ENCODE assay signal across 22 cellular contexts in genomic region chr7:152115021-152115718, GRCh38.
"Had no signal": no experiment of that assay in that cellular context is flagged by ENCODE, and none has a peak within 500 bp of the region (broad histone marks: within the 10 kb centered on the region; RNA-seq: fewer than 3 reads in every experiment).

No MANE protein-coding gene starts in this region.

- H3K27me3 ChIP-seq: dorsolateral prefrontal cortex, gastrocnemius medialis, heart right ventricle, ovary, right atrium auricular region, stomach, transverse colon, uterus had no signal

- H3K4me3 ChIP-seq: dorsolateral prefrontal cortex, gastrocnemius medialis, heart right ventricle, left ventricle myocardium inferior, ovary, right atrium auricular region, stomach, thoracic aorta, transverse colon, uterus had no signal

- FAIRE-seq: endometrium, small intestine had no signal

- ATAC-seq: esophagus mucosa, gastrocnemius medialis, heart right ventricle, natural killer cell had no signal

- H3K9me3 ChIP-seq: gastrocnemius medialis, heart right ventricle, left ventricle myocardium inferior, ovary, right atrium auricular region, stomach, thoracic aorta, transverse colon, uterus had no signal

- H3K27ac ChIP-seq: dorsolateral prefrontal cortex, gastrocnemius medialis, heart right ventricle, left ventricle myocardium inferior, ovary, right atrium auricular region, stomach, thoracic aorta, transverse colon, uterus had no signal

- H3K4me1 ChIP-seq: gastrocnemius medialis, heart right ventricle, left ventricle myocardium inferior, right atrium auricular region, stomach, transverse colon, uterus had no signal

- DNase-seq: cortex of kidney; dorsolateral prefrontal cortex; effector CD8-positive, alpha-beta T cell; gastrocnemius medialis; heart right ventricle; hypothalamus; islet precursor cell; left ventricle myocardium inferior; mammary epithelial cell; natural killer cell; ovary; small intestine; stimulated activated CD4-positive, alpha-beta T cell treated with anti-CD3 and anti-CD28 coated beads, Interleukin-12 subunit alpha, Interleukin-12 subunit beta, amount 100 ng/mL, for 4 hours; stimulated activated naive CD4-positive, alpha-beta T cell; stomach; substantia nigra; transverse colon; uterus had no signal

- H3K36me3 ChIP-seq: ovary, uterus had no signal
